18 cellular contexts compared by ENCODE assay signal in genomic region chr12:32595251-32595650, GRCh38.
DNase-seq lines count a peak whose midpoint lies in the region; ATAC-seq and TF ChIP-seq lines count a peak whose summit lies in the region.
"Had no signal": no experiment of that assay in that cellular context is flagged by ENCODE, and none has a peak within 500 bp of the region (broad histone marks: within the 10 kb centered on the region; RNA-seq: fewer than 3 reads in every experiment).

No MANE protein-coding gene starts in this region.

- CTCF ChIA-PET in A673 (lab: Charles Lee) = no interaction called here
- CTCF ChIA-PET in activated CD4-positive, alpha-beta memory T cell treated with anti-CD3 and anti-CD28 coated beads, Interleukin-2, amount 10 ng/mL, durations not matched to agents 7 days and 5 days (lab: Charles Lee) = no interaction called here

- no peaks in the 10 kb centered on the region for H3K9me3 Mint-ChIP-seq in activated CD4-positive, alpha-beta memory T cell treated with anti-CD3 and anti-CD28 coated beads, Interleukin-2, amount 10 ng/mL, durations not matched to agents 7 days and 5 days
- H3K9me3 Mint-ChIP-seq: activated naive CD8-positive, alpha-beta T cell treated with anti-CD3 and anti-CD28 coated beads, Interleukin-2, amount 10 ng/mL, durations not matched to agents 7 days and 5 days; activated T-cell treated with anti-CD3 and anti-CD28 coated beads, Interleukin-2, amount 50 U/mL, for 72 hours; stimulated activated effector memory CD8-positive, alpha-beta T cell treated with anti-CD3 and anti-CD28 coated beads, Interleukin-12 subunit alpha, Interleukin-12 subunit beta, amount 100 ng/mL, for 72 hours had no signal

- no peak overlapping the region for H3K4me3 Mint-ChIP-seq in activated CD4-positive, alpha-beta memory T cell treated with anti-CD3 and anti-CD28 coated beads, Interleukin-2, amount 10 ng/mL, durations not matched to agents 7 days and 5 days
- H3K4me3 Mint-ChIP-seq: activated naive CD8-positive, alpha-beta T cell treated with anti-CD3 and anti-CD28 coated beads, Interleukin-2, amount 10 ng/mL, durations not matched to agents 7 days and 5 days; activated T-cell treated with anti-CD3 and anti-CD28 coated beads, Interleukin-2, amount 50 U/mL, for 72 hours; stimulated activated effector memory CD8-positive, alpha-beta T cell treated with anti-CD3 and anti-CD28 coated beads, Interleukin-12 subunit alpha, Interleukin-12 subunit beta, amount 100 ng/mL, for 72 hours had no signal

- H3K9me3 ChIP-seq in A673 (ENCODE audit: low read depth, low read length, poor library complexity, severe bottlenecking) (no peaks in the 10 kb centered on the region), adipocyte (ENCODE audit: control insufficient read depth, low read length) (no peaks in the 10 kb centered on the region)
- H3K9me3 ChIP-seq: Caco-2, transverse colon had no signal

- BruUV-seq in A673 (replicated peaks; lab: Mats Ljungman, UMichigan) = no TSS peak

- no peak overlapping the region for H3K27ac ChIP-seq in A673 (ENCODE audit: low read depth, low read length, poor library complexity, severe bottlenecking)
- H3K27ac ChIP-seq: transverse colon had no signal

- DNase-seq in A673 (ENCODE audit: low spot score) = peak; percentile 38
- DNase-seq in HCEC 1CT = peak; percentile 74
- peak; percentile 47 for DNase-seq in adipocyte (ENCODE audit: low read depth)
- peak; percentile 83 to 91 for DNase-seq in foreskin fibroblast
- DNase-seq in GM13977 (ENCODE audit: low spot score) = no peak
- no peak for DNase-seq in activated CD4-positive, alpha-beta memory T cell treated with anti-CD3 and anti-CD28 coated beads, Interleukin-2, amount 10 ng/mL, durations not matched to agents 7 days and 5 days
- DNase-seq: ACHN; activated naive CD8-positive, alpha-beta T cell treated with anti-CD3 and anti-CD28 coated beads, Interleukin-2, amount 10 ng/mL, durations not matched to agents 7 days and 5 days; activated T-cell treated with anti-CD3 and anti-CD28 coated beads, Interleukin-2, amount 50 U/mL, for 72 hours; Caco-2; GDM1; NCI-H510A; small intestine; transverse colon had no signal

- ATAC-seq in HG03342 (IDR thresholded peaks at IDR 0.05; ENCODE audit: unreplicated experiment) (no peak), HG03457 (IDR thresholded peaks at IDR 0.05; ENCODE audit: unreplicated experiment) (no peak)
- ATAC-seq: activated T-cell treated with anti-CD3 and anti-CD28 coated beads, Interleukin-2, amount 50 U/mL, for 72 hours; K562; stimulated activated effector memory CD8-positive, alpha-beta T cell treated with anti-CD3 and anti-CD28 coated beads, Interleukin-12 subunit alpha, Interleukin-12 subunit beta, amount 100 ng/mL, for 72 hours had no signal

- POLR2A ChIA-PET in A673 (lab: Charles Lee; ENCODE audit: low non-redundant PET) = no interaction called here
- POLR2A ChIA-PET in activated CD4-positive, alpha-beta memory T cell treated with anti-CD3 and anti-CD28 coated beads, Interleukin-2, amount 10 ng/mL, durations not matched to agents 7 days and 5 days (lab: Charles Lee) = no interaction called here

- in situ Hi-C loops in GM13977 (cut with MboI; ENCODE audit: low pct_unique_long_range_greater_than_20kb, low sequenced_read_pairs, unreplicated experiment) = no loop called here

- peaks cover 5% of the 10 kb centered on the region for H3K27me3 Mint-ChIP-seq in activated CD4-positive, alpha-beta memory T cell treated with anti-CD3 and anti-CD28 coated beads, Interleukin-2, amount 10 ng/mL, durations not matched to agents 7 days and 5 days
- H3K27me3 Mint-ChIP-seq: activated naive CD8-positive, alpha-beta T cell treated with anti-CD3 and anti-CD28 coated beads, Interleukin-2, amount 10 ng/mL, durations not matched to agents 7 days and 5 days had no signal

- TF ChIP-seq CTCF in A673 (conservative IDR thresholded peaks at IDR 0.05; ENCODE audit: low read depth, low read length) (no peak), foreskin fibroblast (IDR thresholded peaks at IDR 0.05; ENCODE audit: low read depth, low read length) (no peak), GM13977 (IDR thresholded peaks at IDR 0.05; ENCODE audit: extremely low read depth, insufficient read depth, missing control alignments) (no peak)

- H3K27me3 ChIP-seq in A673 (replicated peaks; ENCODE audit: insufficient read depth, low read depth, low read length, poor library complexity) (no peaks in the 10 kb centered on the region), adipocyte (replicated peaks; ENCODE audit: control insufficient read depth, insufficient read depth, low read length) (no peaks in the 10 kb centered on the region)
- H3K27me3 ChIP-seq: transverse colon had no signal

- H3K36me3 ChIP-seq in A673 (ENCODE audit: insufficient read depth, low read length, poor library complexity, severe bottlenecking) (no peaks in the 10 kb centered on the region), adipocyte (ENCODE audit: control insufficient read depth, insufficient read depth, low read length, severe bottlenecking) (peaks cover 72% of the 10 kb centered on the region)

- no peak overlapping the region for H3K27ac Mint-ChIP-seq in activated CD4-positive, alpha-beta memory T cell treated with anti-CD3 and anti-CD28 coated beads, Interleukin-2, amount 10 ng/mL, durations not matched to agents 7 days and 5 days
- H3K27ac Mint-ChIP-seq: activated naive CD8-positive, alpha-beta T cell treated with anti-CD3 and anti-CD28 coated beads, Interleukin-2, amount 10 ng/mL, durations not matched to agents 7 days and 5 days; activated T-cell treated with anti-CD3 and anti-CD28 coated beads, Interleukin-2, amount 50 U/mL, for 72 hours; stimulated activated effector memory CD8-positive, alpha-beta T cell treated with anti-CD3 and anti-CD28 coated beads, Interleukin-12 subunit alpha, Interleukin-12 subunit beta, amount 100 ng/mL, for 72 hours had no signal

- H3K4me3 ChIP-seq in A673 (ENCODE audit: low read depth, low read length, poor library complexity, severe bottlenecking) (no peak overlapping the region), adipocyte (ENCODE audit: low read length) (no peak overlapping the region), foreskin fibroblast (ENCODE audit: low read depth in 1 of 2, low read length in 2 of 2) (no peak overlapping the region)
- H3K4me3 ChIP-seq: K562, transverse colon had no signal

- H3K9ac ChIP-seq in adipocyte (ENCODE audit: low read length) = no peak overlapping the region

- H3K36me3 Mint-ChIP-seq in activated CD4-positive, alpha-beta memory T cell treated with anti-CD3 and anti-CD28 coated beads, Interleukin-2, amount 10 ng/mL, durations not matched to agents 7 days and 5 days (ENCODE audit: low read depth) = no peaks in the 10 kb centered on the region
- H3K36me3 Mint-ChIP-seq: stimulated activated effector memory CD8-positive, alpha-beta T cell treated with anti-CD3 and anti-CD28 coated beads, Interleukin-12 subunit alpha, Interleukin-12 subunit beta, amount 100 ng/mL, for 72 hours had no signal

- H3K4me1 Mint-ChIP-seq in activated CD4-positive, alpha-beta memory T cell treated with anti-CD3 and anti-CD28 coated beads, Interleukin-2, amount 10 ng/mL, durations not matched to agents 7 days and 5 days = peaks cover 11% of the 10 kb centered on the region
- H3K4me1 Mint-ChIP-seq: stimulated activated effector memory CD8-positive, alpha-beta T cell treated with anti-CD3 and anti-CD28 coated beads, Interleukin-12 subunit alpha, Interleukin-12 subunit beta, amount 100 ng/mL, for 72 hours had no signal

- H3K4me1 ChIP-seq in A673 (ENCODE audit: insufficient read depth, low read length, poor library complexity, severe bottlenecking) (no peaks in the 10 kb centered on the region), adipocyte (ENCODE audit: control insufficient read depth, insufficient read depth, low read length) (no peaks in the 10 kb centered on the region)
- H3K4me1 ChIP-seq: Caco-2, transverse colon had no signal

- intact Hi-C loops in A673 (cut with micrococcal nuclease; ENCODE audit: unreplicated experiment) = no loop called here

Comparison
In these comparisons a context has a peak if more than half of its experiments do, and no peak if none do; other contexts are left out.
1. DNase-seq: peak in A673 (single experiment), HCEC 1CT (single experiment), adipocyte (single experiment) and foreskin fibroblast (2 of 2); none in GM13977 (single experiment) and activated CD4-positive, alpha-beta memory T cell treated with anti-CD3 and anti-CD28 coated beads, Interleukin-2, amount 10 ng/mL, durations not matched to agents 7 days and 5 days (single experiment).